Comparison of ENCODE assay signal across 2 cellular contexts in genomic region chr7:47606176-47606575, GRCh38.
TF ChIP-seq lines count a peak whose summit lies in the region.

No MANE protein-coding gene starts in this region.

TF ChIP-seq in A549, 52 proteins besides CTCF, POLR2A, EP300 and RAD21:
- no peak for TF ChIP-seq PHF8 (IDR thresholded peaks at IDR 0.05; ENCODE audit: borderline replicate concordance, low read depth)
- 0 out of 2 replicates have a peak, but pooled peaks have one; percentile 16 for TF ChIP-seq HOXB13 (CRISPR knock-in tag; IDR thresholded peaks at IDR 0.05; ENCODE audit: low read depth)
- no peak for TF ChIP-seq CHD4 (IDR thresholded peaks at IDR 0.05; ENCODE audit: borderline replicate concordance)

TF ChIP-seq in HepG2, 621 proteins besides CTCF, POLR2A, EP300 and RAD21:
- TF ChIP-seq ZNF232 (CRISPR knock-in tag; IDR thresholded peaks at IDR 0.05; ENCODE audit: borderline replicate concordance): no peak
- TF ChIP-seq ZNF12 (CRISPR knock-in tag; IDR thresholded peaks at IDR 0.05): no peak
- no peak for TF ChIP-seq KAT8 (CRISPR knock-in tag; IDR thresholded peaks at IDR 0.05)
- TF ChIP-seq EHMT2 (IDR thresholded peaks at IDR 0.05; ENCODE audit: borderline replicate concordance, low read depth, low read length): no peak
- no peak for TF ChIP-seq STAT5B (CRISPR knock-in tag; IDR thresholded peaks at IDR 0.05)
- TF ChIP-seq ZFX (CRISPR knock-in tag; IDR thresholded peaks at IDR 0.05; ENCODE audit: low read depth): no peak
- 0 out of 2 replicates have a peak, but pooled peaks have one; percentile 8 for TF ChIP-seq ZMYM4 (CRISPR knock-in tag; IDR thresholded peaks at IDR 0.05)
- TF ChIP-seq NFKB2 (CRISPR knock-in tag; IDR thresholded peaks at IDR 0.05; ENCODE audit: borderline replicate concordance): no peak
- no peak for TF ChIP-seq SYNCRIP (IDR thresholded peaks at IDR 0.05; ENCODE audit: insufficient read depth, low read depth, low read length)
- TF ChIP-seq ZBTB38 (CRISPR knock-in tag; IDR thresholded peaks at IDR 0.05): peak; percentile 44; the same call in 1 of the 2 replicates
- TF ChIP-seq ZNF136 (CRISPR knock-in tag; IDR thresholded peaks at IDR 0.05; ENCODE audit: low read depth): no peak
- TF ChIP-seq MXD3 (CRISPR knock-in tag; IDR thresholded peaks at IDR 0.05): no peak
- 0 out of 2 replicates have a peak, but pooled peaks have one; percentile 11 for TF ChIP-seq SPEN (CRISPR knock-in tag; IDR thresholded peaks at IDR 0.05; ENCODE audit: low read depth)
- TF ChIP-seq ZNF160 (CRISPR knock-in tag; IDR thresholded peaks at IDR 0.05): no peak
